Comparison of ENCODE assay signal across 8 cellular contexts in genomic region chr11:117946842-117947526, GRCh38. TPM values are rescaled to one million over a fixed set of nuclear protein-coding genes. Genes with fewer than 3 reads are reported as not detected.
DNase-seq lines count a peak whose midpoint lies in the region; TF ChIP-seq lines count a peak whose summit lies in the region.

No MANE protein-coding gene starts in this region.

- H3K9me3 ChIP-seq in WERI-Rb-1 (ENCODE audit: severe bottlenecking) (peaks cover 4% of the 10 kb centered on the region), breast epithelium (no peaks in the 10 kb centered on the region)

- intact Hi-C loops in breast epithelium (cut with DNase I; ENCODE audit: low total_unique reads), result loop anchor here (5.0 kb wide), 1 partner anchor 105 kb away; no protein-coding TSS in a partner anchor

- TF ChIP-seq CTCF in HFF-Myc (IDR thresholded peaks at IDR 0.05; ENCODE audit: low read depth, low read length, missing control alignments) (peak; percentile 95), WERI-Rb-1 (IDR thresholded peaks at IDR 0.05; ENCODE audit: low read depth, low read length) (peak; percentile 96), breast epithelium (IDR thresholded peaks at IDR 0.05) (peak; percentile 90 to 98 (median 96))

- DNase-seq in COR-L47 (lab: John Stamatoyannopoulos, UW) (peak; percentile 82), HFF-Myc (ENCODE audit: extremely low read depth, low read depth) (peak; percentile 90), NCI-H2196 treated with DMSO at 0.1 percent for 48 hours (lab: John Stamatoyannopoulos, UW; ENCODE audit: unreplicated experiment) (peak; percentile 58), WERI-Rb-1 (peak; percentile 89), breast epithelium (ENCODE audit: low spot score in 2 of 2) (peak; percentile 79 to 87), iris pigment epithelial cell (ENCODE audit: low read depth) (peak; percentile 88), cortex of kidney (lab: John Stamatoyannopoulos, UW) (no peak)
- peak; percentile 71 to 83 for DNase-seq in stimulated activated CD4-positive, alpha-beta T cell treated with anti-CD3 and anti-CD28 coated beads, Interleukin-15, amount 100 ng/mL, for 48 hours (ENCODE audit: low read depth in 2 of 2)

- TF ChIP-seq POLR2A in breast epithelium (IDR thresholded peaks at IDR 0.05), result no peak

- H3K36me3 ChIP-seq in WERI-Rb-1 (no peaks in the 10 kb centered on the region), breast epithelium (no peaks in the 10 kb centered on the region)

- H3K4me3 ChIP-seq in HFF-Myc (replicated peaks; ENCODE audit: low read depth, low read length) (no peak overlapping the region), WERI-Rb-1 (ENCODE audit: low read depth, low read length) (no peak overlapping the region), breast epithelium (no peak overlapping the region)

- H3K27ac ChIP-seq in WERI-Rb-1, result no peak overlapping the region
- H3K27ac ChIP-seq in breast epithelium, result no peak overlapping the region

- H3K27me3 ChIP-seq in WERI-Rb-1 (ENCODE audit: insufficient read depth, low read depth, severe bottlenecking) (no peaks in the 10 kb centered on the region), breast epithelium (no peaks in the 10 kb centered on the region)

- H3K4me1 ChIP-seq in breast epithelium, result no peaks in the 10 kb centered on the region

RNA-seq across cellular contexts. Expression of gene TMPRSS13, which starts 17.8 kb away (rescaled TPM):
- total RNA-seq in breast epithelium, result 10 to 100 TPM in 2 of 3 donors, under 1 TPM in 1; 0.32 to 34.0 (median 12.5) TPM

RNA-seq across cellular contexts. Expression of gene IL10RA, which starts 39.2 kb away (rescaled TPM):
- total RNA-seq in breast epithelium, result 10 to 100 TPM in 2 of 3 donors, 1 to 10 TPM in 1; 9.8 to 47.5 (median 13.3) TPM
